10 cellular contexts compared by ENCODE assay signal in genomic region chr1:9798236-9799130, GRCh38. TPM values are rescaled to one million over a fixed set of nuclear protein-coding genes. Genes with fewer than 3 reads are reported as not detected.
A peak's percentile ranks its signal among the peaks of the same experiment; 100 is the strongest.
DNase-seq lines count a peak whose midpoint lies in the region; ATAC-seq and TF ChIP-seq lines count a peak whose summit lies in the region.
"Had no signal": no experiment of that assay in that cellular context is flagged by ENCODE, and none has a peak within 500 bp of the region (broad histone marks: within the 10 kb centered on the region; RNA-seq: fewer than 3 reads in every experiment).

No MANE protein-coding gene starts in this region.

- CTCF ChIA-PET in HEK293 (lab: Yijun Ruan, JAX) = interaction anchor here (0.6 to 1.8 kb wide), 4 partner anchors 14 to 696 kb away, joined by 3 to 10 read pairs (median 3); no protein-coding TSS in a partner anchor

- peaks cover 17% of the 10 kb centered on the region for H3K4me1 ChIP-seq in HEK293 (ENCODE audit: control insufficient read depth, insufficient read depth, low read length)

- H3K9me3 Mint-ChIP-seq in central memory CD8-positive, alpha-beta T cell = no peaks in the 10 kb centered on the region
- H3K9me3 Mint-ChIP-seq in mesothelial cell of epicardium = no peaks in the 10 kb centered on the region

- H3K4me3 Mint-ChIP-seq in central memory CD8-positive, alpha-beta T cell = peak overlapping the region; percentile 84
- H3K4me3 Mint-ChIP-seq in mesothelial cell of epicardium = no peak overlapping the region

- TF ChIP-seq CTCF in AG09309 (IDR thresholded peaks at IDR 0.05; ENCODE audit: control insufficient read depth, insufficient read depth, low read depth, low read length, missing control alignments) (no peak), HEK293 (tag by site-specific recombination; IDR thresholded peaks at IDR 0.05) (no peak), mesothelial cell of epicardium (IDR thresholded peaks at IDR 0.05; ENCODE audit: unreplicated experiment) (no peak)

- peak overlapping the region; percentile 99 for H3K27ac Mint-ChIP-seq in central memory CD8-positive, alpha-beta T cell (ENCODE audit: low read depth)
- H3K27ac Mint-ChIP-seq in mesothelial cell of epicardium = peak overlapping the region; percentile 45

- ATAC-seq in central memory CD8-positive, alpha-beta T cell (replicated peaks; ENCODE audit: extremely low read depth, poor library complexity, severe bottlenecking) = no peak
- no peak for ATAC-seq in GM18868 (IDR thresholded peaks at IDR 0.05; ENCODE audit: unreplicated experiment)
- ATAC-seq in GM19455 (IDR thresholded peaks at IDR 0.05; ENCODE audit: unreplicated experiment) = no peak
- no peak for ATAC-seq in GM19351 (IDR thresholded peaks at IDR 0.05; ENCODE audit: unreplicated experiment)

- H3K36me3 Mint-ChIP-seq in central memory CD8-positive, alpha-beta T cell (ENCODE audit: insufficient read depth) = peaks cover 4% of the 10 kb centered on the region
- peaks cover 2% of the 10 kb centered on the region for H3K36me3 Mint-ChIP-seq in mesothelial cell of epicardium

- H3K27ac ChIP-seq in HEK293 (ENCODE audit: extremely low read depth, low read depth, low read length) = no peak overlapping the region

- no peak overlapping the region for H3K4me3 ChIP-seq in AG09309 (ENCODE audit: control insufficient read depth, low read depth, low read length)
- no peak overlapping the region for H3K4me3 ChIP-seq in HEK293 (ENCODE audit: low read depth, low read length)
- H3K4me3 ChIP-seq: spleen had no signal

- H3K36me3 ChIP-seq in HEK293 (ENCODE audit: control insufficient read depth in 2 of 2, insufficient read depth in 1 of 2, low read length in 2 of 2) = no peaks in the 10 kb centered on the region
- H3K36me3 ChIP-seq: spleen had no signal

- POLR2A ChIA-PET in HEK293 (lab: Yijun Ruan, JAX) = no interaction called here

- H3K9me3 ChIP-seq in HEK293 (ENCODE audit: control insufficient read depth, insufficient read depth, low read depth, low read length) = no peaks in the 10 kb centered on the region
- H3K9me3 ChIP-seq: spleen had no signal

- DNase-seq in AG09309 (ENCODE audit: low read depth) (peak; percentile 78), mesothelial cell of epicardium (ENCODE audit: low spot score in 2 of 2, unreplicated experiment in 2 of 2) (no peak), AG08396 (ENCODE audit: low spot score) (no peak)
- DNase-seq in central memory CD8-positive, alpha-beta T cell (ENCODE audit: low spot score in 2 of 2) = no peak
- DNase-seq: NCI-H2029, spleen had no signal

- peaks cover 44% of the 10 kb centered on the region for H3K4me1 Mint-ChIP-seq in central memory CD8-positive, alpha-beta T cell
- H3K4me1 Mint-ChIP-seq in mesothelial cell of epicardium = peaks cover 18% of the 10 kb centered on the region

- no peaks in the 10 kb centered on the region for H3K27me3 Mint-ChIP-seq in central memory CD8-positive, alpha-beta T cell
- H3K27me3 Mint-ChIP-seq in mesothelial cell of epicardium (ENCODE audit: low read depth) = no peaks in the 10 kb centered on the region

TF ChIP-seq in HEK293, 187 proteins besides CTCF, POLR2A, EP300 and RAD21 (continues in another document):
- TF ChIP-seq ZNF366 (tag by site-specific recombination; conservative IDR thresholded peaks at IDR 0.05) (0 out of 2 replicates have a peak, but pooled peaks have one; percentile 57), ZBTB20 (tag by site-specific recombination; IDR thresholded peaks at IDR 0.05) (no peak), SCRT2 (tag by site-specific recombination; IDR thresholded peaks at IDR 0.05) (peak; percentile 86), ZBTB8A (tag by site-specific recombination; IDR thresholded peaks at IDR 0.05) (no peak), ZNF398 (tag by site-specific recombination; IDR thresholded peaks at IDR 0.05) (0 out of 2 replicates have a peak, but pooled peaks have one; percentile 15), OSR2 (tag by site-specific recombination; IDR thresholded peaks at IDR 0.05) (peak; percentile 76; the same call in 1 of the 2 replicates), ZNF341 (tag by site-specific recombination; IDR thresholded peaks at IDR 0.05; ENCODE audit: low read depth) (peak; percentile 67), PRDM10 (tag by site-specific recombination; IDR thresholded peaks at IDR 0.05) (peak; percentile 73), ZNF776 (tag by site-specific recombination; IDR thresholded peaks at IDR 0.05; ENCODE audit: borderline replicate concordance) (no peak), ZNF560 (tag by site-specific recombination; IDR thresholded peaks at IDR 0.05; ENCODE audit: borderline replicate concordance) (no peak), ZNF394 (tag by site-specific recombination; IDR thresholded peaks at IDR 0.05; ENCODE audit: borderline replicate concordance) (peak; percentile 74; the same call in 1 of the 2 replicates), ZNF311 (tag by site-specific recombination; IDR thresholded peaks at IDR 0.05; ENCODE audit: borderline replicate concordance) (no peak), ZNF629 (tag by site-specific recombination; IDR thresholded peaks at IDR 0.05) (peak; percentile 78), KLF8 (tag by site-specific recombination; IDR thresholded peaks at IDR 0.05) (peak; percentile 56; the same call in 1 of the 2 replicates), KLF16 (tag by site-specific recombination; IDR thresholded peaks at IDR 0.05) (0 out of 2 replicates have a peak, but pooled peaks have one; percentile 7), ZNF600 (tag by site-specific recombination; IDR thresholded peaks at IDR 0.05) (0 out of 2 replicates have a peak, but pooled peaks have one; percentile 35), ZNF692 (tag by site-specific recombination; IDR thresholded peaks at IDR 0.05) (0 out of 2 replicates have a peak, but pooled peaks have one; percentile 55), GLI4 (tag by site-specific recombination; IDR thresholded peaks at IDR 0.05) (no peak)

RNA-seq across cellular contexts. Expression of gene CLSTN1, which starts 25.3 kb away (rescaled TPM):
- 125 to 127 TPM (median 127 TPM) in 3 replicates for total RNA-seq in mesothelial cell of epicardium
